8 cellular contexts compared by ENCODE assay signal in genomic region chr2:240060977-240061591, GRCh38. TPM values are rescaled to one million over a fixed set of nuclear protein-coding genes. Genes with fewer than 3 reads are reported as not detected.
A peak's percentile ranks its signal among the peaks of the same experiment; 100 is the strongest.
DNase-seq lines count a peak whose midpoint lies in the region; ATAC-seq and TF ChIP-seq lines count a peak whose summit lies in the region.

No MANE protein-coding gene starts in this region.

- no peak overlapping the region for H3K9ac ChIP-seq in endodermal cell (ENCODE audit: extremely low read depth, low read length, poor library complexity, severe bottlenecking)

- no peaks in the 10 kb centered on the region for H3K4me1 ChIP-seq in cardiac muscle cell (ENCODE audit: low read depth)
- no peaks in the 10 kb centered on the region for H3K4me1 ChIP-seq in endodermal cell (ENCODE audit: control insufficient read depth, insufficient read depth, low read length)
- no peaks in the 10 kb centered on the region for H3K4me1 ChIP-seq in mucosa of descending colon (ENCODE audit: low read depth)
- H3K4me1 ChIP-seq in transverse colon, result no peaks in the 10 kb centered on the region

- no peak overlapping the region for H3K4me3 Mint-ChIP-seq in endodermal cell

- no peak overlapping the region for H3K27ac Mint-ChIP-seq in endodermal cell

- no peaks in the 10 kb centered on the region for H3K9me3 ChIP-seq in cardiac muscle cell (ENCODE audit: low read depth)
- H3K9me3 ChIP-seq in WERI-Rb-1 (ENCODE audit: severe bottlenecking), result no peaks in the 10 kb centered on the region
- H3K9me3 ChIP-seq in endodermal cell (ENCODE audit: control insufficient read depth, low read length), result no peaks in the 10 kb centered on the region
- no peaks in the 10 kb centered on the region for H3K9me3 ChIP-seq in mucosa of descending colon
- no peaks in the 10 kb centered on the region for H3K9me3 ChIP-seq in transverse colon

- peak; percentile 67 for TF ChIP-seq CTCF in cardiac muscle cell (IDR thresholded peaks at IDR 0.05; ENCODE audit: low read depth, low read length)
- peak; percentile 47 for TF ChIP-seq CTCF in WERI-Rb-1 (IDR thresholded peaks at IDR 0.05; ENCODE audit: low read depth, low read length)
- TF ChIP-seq CTCF in endodermal cell (conservative IDR thresholded peaks at IDR 0.05), result peak; percentile 86
- peak; percentile 23 for TF ChIP-seq CTCF in mucosa of descending colon (IDR thresholded peaks at IDR 0.05)
- peak; percentile 51 to 66 (median 53) for TF ChIP-seq CTCF in transverse colon (IDR thresholded peaks at IDR 0.05)

- H3K4me3 ChIP-seq in cardiac muscle cell (no peak overlapping the region), WERI-Rb-1 (ENCODE audit: low read depth, low read length) (no peak overlapping the region), endodermal cell (ENCODE audit: low read length) (no peak overlapping the region), mucosa of descending colon (no peak overlapping the region), transverse colon (no peak overlapping the region)

- TF ChIP-seq POLR2A in transverse colon (IDR thresholded peaks at IDR 0.05), result no peak

- no peaks in the 10 kb centered on the region for H3K4me1 Mint-ChIP-seq in endodermal cell

- no peaks in the 10 kb centered on the region for H3K27me3 ChIP-seq in cardiac muscle cell
- H3K27me3 ChIP-seq in WERI-Rb-1 (ENCODE audit: insufficient read depth, low read depth, severe bottlenecking), result peaks cover 76% of the 10 kb centered on the region
- peaks cover 6% of the 10 kb centered on the region for H3K27me3 ChIP-seq in endodermal cell (ENCODE audit: control insufficient read depth, insufficient read depth, low read length, poor library complexity, severe bottlenecking)
- peaks cover 16% of the 10 kb centered on the region for H3K27me3 ChIP-seq in transverse colon

- ATAC-seq in mucosa of descending colon (peak; percentile 51), GM21381 (IDR thresholded peaks at IDR 0.05; ENCODE audit: unreplicated experiment) (no peak)

- peak; percentile 38 to 63 for DNase-seq in cardiac muscle cell (ENCODE audit: low read depth in 1 of 2, low spot score in 1 of 2)
- no peak for DNase-seq in cardiac septum (ENCODE audit: low spot score)
- DNase-seq in NCI-H1105 treated with DMSO at 0.1 percent for 48 hours (lab: John Stamatoyannopoulos, UW), result peak; percentile 34
- DNase-seq in WERI-Rb-1, result peak; percentile 53
- peak; percentile 74 for DNase-seq in endodermal cell
- DNase-seq in mucosa of descending colon, result peak in 1 of 3 donors; percentile 77
- peak; percentile 20 for DNase-seq in transverse colon

- in situ Hi-C loops in transverse colon (cut with MboI; ENCODE audit: low pct_ligation_motif_present in 1 of 4, low pct_unique_long_range_greater_than_20kb in 1 of 4, low sequenced_read_pairs in 3 of 4), result loop anchor here in 1 of 4 donors (10.0 kb wide), 1 partner anchor 74 kb away; the partner anchor contains the start of gene COPS9

- TF ChIP-seq EP300 in transverse colon (IDR thresholded peaks at IDR 0.05; ENCODE audit: low read depth), result no peak

- no peaks in the 10 kb centered on the region for H3K36me3 ChIP-seq in cardiac muscle cell
- no peaks in the 10 kb centered on the region for H3K36me3 ChIP-seq in WERI-Rb-1
- no peaks in the 10 kb centered on the region for H3K36me3 ChIP-seq in endodermal cell (ENCODE audit: control insufficient read depth, insufficient read depth, low read length)
- no peaks in the 10 kb centered on the region for H3K36me3 ChIP-seq in mucosa of descending colon (ENCODE audit: low read depth)
- no peaks in the 10 kb centered on the region for H3K36me3 ChIP-seq in transverse colon

- no peaks in the 10 kb centered on the region for H3K9me3 Mint-ChIP-seq in endodermal cell

- WGBS in endodermal cell (ENCODE audit: insufficient coverage in 1 of 2, insufficient read length in 1 of 2), 2 experiments, result 40 to 56% methylated on average over 3 to 4 of the region's 4 CpGs
- WGBS in transverse colon (ENCODE audit: low coverage in 1 of 2), 2 donors, result 38 to 39% methylated on average over 3 to 4 of the region's 4 CpGs

- H3K36me3 Mint-ChIP-seq in endodermal cell (ENCODE audit: low read depth), result no peaks in the 10 kb centered on the region

- H3K27ac ChIP-seq in cardiac muscle cell (no peak overlapping the region), WERI-Rb-1 (no peak overlapping the region), endodermal cell (ENCODE audit: low read depth, low read length) (no peak overlapping the region), transverse colon (no peak overlapping the region)

- peaks cover 7% of the 10 kb centered on the region for H3K27me3 Mint-ChIP-seq in endodermal cell (ENCODE audit: insufficient read depth)

- intact Hi-C loops in cardiac septum (cut with DNase I) (loop anchor here (2.0 kb wide), 1 partner anchor 82 kb away; no protein-coding TSS in a partner anchor), mucosa of descending colon (cut with DNase I, micrococcal nuclease) (loop anchor here in 1 of 2 donors (10.0 kb wide), 1 partner anchor 84 kb away; the partner anchor contains the start of gene OTOS), transverse colon (cut with DNase I; ENCODE audit: low total_unique reads) (loop anchor here (5.0 kb wide), 1 partner anchor 81 kb away; the partner anchor contains the start of gene OTOS)

RNA-seq across cellular contexts. Expression of gene OR6B3, which starts 7.8 kb away (rescaled TPM):
- total RNA-seq in cardiac muscle cell, result not detected in 2 replicates
- not detected in 2 replicates for polyA plus RNA-seq in cardiac muscle cell
- not detected for total RNA-seq in cardiac septum
- not detected for total RNA-seq in endodermal cell
- polyA plus RNA-seq in endodermal cell (2013, experiment 1 of 2), result not detected
- polyA plus RNA-seq in endodermal cell (2013, experiment 2 of 2), result not detected
- not detected for total RNA-seq in mucosa of descending colon
- not detected for total RNA-seq in transverse colon

RNA-seq across cellular contexts. Expression of gene OR6B2, which starts 30.9 kb away (rescaled TPM):
- total RNA-seq in cardiac muscle cell (not detected in 2 replicates), cardiac septum (not detected), endodermal cell (not detected), mucosa of descending colon (not detected), transverse colon (not detected)
- polyA plus RNA-seq in cardiac muscle cell, result not detected in 2 replicates
- not detected for polyA plus RNA-seq in endodermal cell (2013, experiment 1 of 2)
- not detected for polyA plus RNA-seq in endodermal cell (2013, experiment 2 of 2)

RNA-seq across cellular contexts. Expression of gene NDUFA10, which starts 35.9 kb away (rescaled TPM):
- 279 and 413 TPM in 2 replicates for total RNA-seq in cardiac muscle cell
- polyA plus RNA-seq in cardiac muscle cell, result 295 and 304 TPM in 2 replicates
- total RNA-seq in cardiac septum, result 330 TPM
- total RNA-seq in endodermal cell, result 100 to 1,000 TPM in 1 of 2 donors, 10 to 100 TPM in 1; 95.8 to 101 TPM
- 92.5 TPM for polyA plus RNA-seq in endodermal cell (2013, experiment 1 of 2)
- 85.8 TPM for polyA plus RNA-seq in endodermal cell (2013, experiment 2 of 2)
- 100 to 1,000 TPM; 154 to 243 (median 189) TPM for total RNA-seq in mucosa of descending colon
- 100 to 1,000 TPM in 3 of 4 donors, 10 to 100 TPM in 1; 86.8 to 227 (median 157) TPM for total RNA-seq in transverse colon

Comparison
In these comparisons a context has a peak if more than half of its experiments do, and no peak if none do; other contexts are left out.
1. CTCF ChIP-seq: peak in every context shown above with its lines; median percentile 86 in endodermal cell; 67 in cardiac muscle cell; 53 in transverse colon; 47 in WERI-Rb-1; 23 in mucosa of descending colon.